ENCODE assay signal across 8 cellular contexts in genomic region chr9:108933641-108934322, GRCh38. TPM values are rescaled to one million over a fixed set of nuclear protein-coding genes. Genes with fewer than 3 reads are reported as not detected.
DNase-seq lines count a peak whose midpoint lies in the region; ATAC-seq lines count a peak whose summit lies in the region.

ELP1 (minus strand) TSS chr9:108934124; CDS start chr9:108931146, 2,978 bp downstream.

- H3K4me3 ChIP-seq in endocrine pancreas (ENCODE audit: control insufficient read depth, insufficient read depth, low read length) = peak within 1 kb of the TSS; percentile 90

- peak; percentile 87 for ATAC-seq in GM21360 (IDR thresholded peaks at IDR 0.05; ENCODE audit: unreplicated experiment)

- no peaks in the 10 kb centered on the region for H3K36me3 ChIP-seq in endocrine pancreas (ENCODE audit: control insufficient read depth, insufficient read depth, low read length)

- DNase-seq in COR-L47 (lab: John Stamatoyannopoulos, UW) (peak; percentile 95), HT1080 (ENCODE audit: low read depth) (peak; percentile 89), NOMO-1 (lab: John Stamatoyannopoulos, UW; ENCODE audit: unreplicated experiment in 2 of 2) (peak; percentile 90 to 92), mesenteric fat pad (ENCODE audit: low spot score) (peak; percentile 96)
- peak; percentile 79 to 81 for DNase-seq in activated CD8-positive, alpha-beta memory T cell treated with anti-CD3 and anti-CD28 coated beads for 4 hours (ENCODE audit: low read depth in 2 of 2)
- DNase-seq in stimulated activated CD8-positive, alpha-beta memory T cell treated with anti-CD3 and anti-CD28 coated beads, Interleukin-15, amount 100 ng/mL, for 24 hours (ENCODE audit: low read depth) = peak; percentile 85

- H3K27me3 ChIP-seq in endocrine pancreas (ENCODE audit: control insufficient read depth, insufficient read depth, low read length) = no peaks in the 10 kb centered on the region

- peaks cover 10% of the 10 kb centered on the region for H3K4me1 ChIP-seq in endocrine pancreas (ENCODE audit: control insufficient read depth, insufficient read depth, low read length)

- H3K9me3 ChIP-seq in endocrine pancreas (ENCODE audit: control insufficient read depth, low read length) = no peaks in the 10 kb centered on the region

- peak within 1 kb of the TSS; percentile 90 for H3K9ac ChIP-seq in endocrine pancreas (ENCODE audit: control insufficient read depth, insufficient read depth, low read length)

RNA-seq across cellular contexts. Expression of gene ELP1, which starts in this region (rescaled TPM):
- 37.2 and 47.2 TPM in 2 replicates for total RNA-seq in HT1080 (2014; rRNA removed; shearing (Covaris generic))
- 18.1 and 23.4 TPM in 2 replicates for polyA plus RNA-seq in HT1080 (2015; cell fraction: cytosol; rRNA removed)
- 79.1 and 80.4 TPM in 2 replicates for polyA plus RNA-seq in HT1080 (2015; cell fraction: nucleus; rRNA removed)
- total RNA-seq in mesenteric fat pad = 14.5 TPM

Comparison
In these comparisons a context has a peak if more than half of its experiments do, and no peak if none do; other contexts are left out.
1. Peak in every context shown above with its lines: DNase-seq, ATAC-seq and H3K4me3 ChIP-seq.